ENCODE assay signal across 10 cellular contexts in the genomic region with DNA sequence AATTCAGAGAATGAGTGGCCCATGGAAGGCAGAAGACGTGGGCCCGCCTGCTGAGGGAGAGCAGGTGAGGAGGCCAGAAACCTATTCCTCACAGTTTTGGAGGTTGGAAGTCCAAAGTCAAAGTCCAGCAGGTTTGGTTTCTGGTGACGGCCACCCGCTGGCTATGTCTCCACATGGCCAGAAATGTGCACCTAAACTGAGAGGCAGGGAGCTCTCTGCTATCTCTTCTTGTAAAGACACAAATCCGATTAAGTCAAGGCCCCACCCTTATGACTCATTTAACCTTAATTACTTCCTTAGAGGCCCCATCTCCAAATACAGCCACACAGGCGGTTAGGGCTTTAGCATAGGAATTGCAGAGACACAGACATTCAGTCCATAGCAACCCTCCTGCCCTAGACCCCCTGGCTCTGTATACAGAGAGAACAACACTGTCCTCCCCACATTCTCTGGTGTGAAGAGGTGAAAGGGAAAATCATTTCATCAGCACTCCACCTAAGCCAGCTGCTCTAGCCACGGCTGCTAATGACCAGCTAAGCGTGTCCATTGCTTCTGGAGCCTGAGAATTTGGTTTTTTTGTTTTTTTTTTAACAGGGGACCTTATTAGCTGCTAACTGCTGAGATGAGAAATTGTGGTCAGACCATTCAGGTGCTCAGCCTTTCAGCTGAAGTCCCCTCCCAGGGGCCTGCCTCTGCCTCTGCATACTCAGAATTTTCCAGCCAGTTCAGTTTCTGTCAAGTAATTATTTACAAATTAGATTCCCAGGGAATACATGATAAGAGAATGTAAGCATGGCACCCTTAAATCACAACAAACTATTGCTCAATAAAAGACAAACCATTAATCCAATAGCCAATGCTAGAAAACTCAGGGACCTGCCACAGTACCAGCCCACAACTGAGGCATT.
DNase-seq lines count a peak whose midpoint lies in the region; ATAC-seq and TF ChIP-seq lines count a peak whose summit lies in the region.
"Had no signal": no experiment of that assay in that cellular context is flagged by ENCODE, and none has a peak within 500 bp of the region (broad histone marks: within the 10 kb centered on the region; RNA-seq: fewer than 3 reads in every experiment).

No MANE protein-coding gene starts in this region.

- no peak overlapping the region for H3K27ac Mint-ChIP-seq in CD8-positive, alpha-beta T cell
- H3K27ac Mint-ChIP-seq: activated naive CD4-positive, alpha-beta T cell treated with anti-CD3 and anti-CD28 coated beads, Interleukin-2, amount 50 U/mL, for 24 hours had no signal

- peak; percentile 21 for ATAC-seq in CD8-positive, alpha-beta T cell
- ATAC-seq in GM19372 (IDR thresholded peaks at IDR 0.05; ENCODE audit: low read depth, unreplicated experiment): peak; percentile 79
- ATAC-seq in HG03196 (IDR thresholded peaks at IDR 0.05; ENCODE audit: unreplicated experiment): peak; percentile 78
- ATAC-seq in left colon: peak; percentile 94

- no peaks in the 10 kb centered on the region for H3K27me3 ChIP-seq in CD8-positive, alpha-beta T cell (ENCODE audit: insufficient read depth, low read length)
- H3K27me3 ChIP-seq: pancreas had no signal

- no peaks in the 10 kb centered on the region for H3K36me3 ChIP-seq in CD8-positive, alpha-beta T cell (ENCODE audit: insufficient read depth, low read length)
- H3K36me3 ChIP-seq: pancreas had no signal

- peaks cover 2% of the 10 kb centered on the region for H3K9me3 Mint-ChIP-seq in CD8-positive, alpha-beta T cell
- H3K9me3 Mint-ChIP-seq: activated naive CD4-positive, alpha-beta T cell treated with anti-CD3 and anti-CD28 coated beads, Interleukin-2, amount 50 U/mL, for 24 hours had no signal

- H3K4me1 Mint-ChIP-seq in CD8-positive, alpha-beta T cell (ENCODE audit: low read depth): peaks cover 55% of the 10 kb centered on the region

- H3K27me3 Mint-ChIP-seq in CD8-positive, alpha-beta T cell (ENCODE audit: low read depth): peaks cover 2% of the 10 kb centered on the region
- H3K27me3 Mint-ChIP-seq: activated naive CD4-positive, alpha-beta T cell treated with anti-CD3 and anti-CD28 coated beads, Interleukin-2, amount 50 U/mL, for 24 hours had no signal

- POLR2A ChIA-PET in CD8-positive, alpha-beta T cell (lab: Charles Lee): no interaction called here

- no peak for DNase-seq in CD8-positive, alpha-beta T cell
- peak; percentile 35 for DNase-seq in SIG-M5 (lab: John Stamatoyannopoulos, UW)
- DNase-seq in left colon: no peak
- DNase-seq in NCI-H446 treated with DMSO at 0.1 percent for 48 hours (lab: John Stamatoyannopoulos, UW): no peak
- DNase-seq in caudate nucleus (lab: John Stamatoyannopoulos, UW): no peak
- no peak for DNase-seq in NCI-H1092 (lab: John Stamatoyannopoulos, UW)
- DNase-seq: pancreas had no signal

- intact Hi-C loops in CD8-positive, alpha-beta T cell (cut with DNase I, micrococcal nuclease): no loop called here
- intact Hi-C loops in left colon (cut with DNase I, micrococcal nuclease): no loop called here

- H3K27ac ChIP-seq in CD8-positive, alpha-beta T cell (ENCODE audit: low read depth, low read length): no peak overlapping the region
- H3K27ac ChIP-seq in caudate nucleus (ENCODE audit: low read depth, low read length): no peak overlapping the region
- H3K27ac ChIP-seq: pancreas had no signal

- H3K4me1 ChIP-seq in CD8-positive, alpha-beta T cell (ENCODE audit: insufficient read depth, low read length): peaks cover 34% of the 10 kb centered on the region
- H3K4me1 ChIP-seq: pancreas had no signal

- CTCF ChIA-PET in CD8-positive, alpha-beta T cell (lab: Charles Lee): no interaction called here

- H3K9me3 ChIP-seq in CD8-positive, alpha-beta T cell (ENCODE audit: low read length): no peaks in the 10 kb centered on the region
- H3K9me3 ChIP-seq: pancreas had no signal

- H3K36me3 Mint-ChIP-seq in CD8-positive, alpha-beta T cell: no peaks in the 10 kb centered on the region
- H3K36me3 Mint-ChIP-seq: activated naive CD4-positive, alpha-beta T cell treated with anti-CD3 and anti-CD28 coated beads, Interleukin-2, amount 50 U/mL, for 24 hours had no signal

- H3K4me3 ChIP-seq in CD8-positive, alpha-beta T cell (ENCODE audit: low read depth, low read length): no peak overlapping the region
- H3K4me3 ChIP-seq: pancreas had no signal

- H3K4me3 Mint-ChIP-seq in CD8-positive, alpha-beta T cell: no peak overlapping the region
- H3K4me3 Mint-ChIP-seq: activated naive CD4-positive, alpha-beta T cell treated with anti-CD3 and anti-CD28 coated beads, Interleukin-2, amount 50 U/mL, for 24 hours had no signal

- TF ChIP-seq CTCF in CD8-positive, alpha-beta T cell (IDR thresholded peaks at IDR 0.05): no peak

Comparison
In these comparisons a context has a peak if more than half of its experiments do, and no peak if none do; other contexts are left out.
1. ATAC-seq: peak in every context shown above with its lines; median percentile 94 in left colon; 79 in GM19372; 78 in HG03196; 21 in CD8-positive, alpha-beta T cell.